25 cellular contexts compared by ENCODE assay signal in genomic region chr19:50898018-50898417, GRCh38. TPM values are rescaled to one million over a fixed set of nuclear protein-coding genes. Genes with fewer than 3 reads are reported as not detected.
DNase-seq lines count a peak whose midpoint lies in the region; ATAC-seq and TF ChIP-seq lines count a peak whose summit lies in the region.
"Had no signal": no experiment of that assay in that cellular context is flagged by ENCODE, and none has a peak within 500 bp of the region (broad histone marks: within the 10 kb centered on the region; RNA-seq: fewer than 3 reads in every experiment).

No MANE protein-coding gene starts in this region.

- no peak overlapping the region for H3K4me3 Mint-ChIP-seq in stimulated activated naive B cell treated with anti-CD40 and anti-IgM and Interleukin-4, amounts not matched to agents 10 μg/mL and 1 μg/mL and 100 μg/mL, for 72 hours
- H3K4me3 Mint-ChIP-seq: CD4-positive, alpha-beta T cell had no signal

- CTCF ChIA-PET in HEK293 (lab: Yijun Ruan, JAX): interaction anchor here (0.6 to 2.1 kb wide), 6 partner anchors 8 to 113 kb away, joined by 3 to 18 read pairs (median 3); no protein-coding TSS in a partner anchor

- no peaks in the 10 kb centered on the region; the same call in 1 of the 2 replicates for H3K4me1 ChIP-seq in HEK293 (ENCODE audit: control insufficient read depth, insufficient read depth, low read length)
- no peaks in the 10 kb centered on the region for H3K4me1 ChIP-seq in iPS-15b (ENCODE audit: control insufficient read depth, insufficient read depth, low read length)
- H3K4me1 ChIP-seq: SJSA1 had no signal

- H3K36me3 Mint-ChIP-seq in stimulated activated naive B cell treated with anti-CD40 and anti-IgM and Interleukin-4, amounts not matched to agents 10 μg/mL and 1 μg/mL and 100 μg/mL, for 72 hours: peaks cover 1 to 10% of the 10 kb centered on the region in 2 donors

- POLR2A ChIA-PET in HEK293 (lab: Yijun Ruan, JAX): no interaction called here

- DNase-seq in stimulated activated naive B cell treated with anti-CD40 and anti-IgM and Interleukin-4, amounts not matched to agents 10 μg/mL and 1 μg/mL and 100 μg/mL, for 72 hours: no peak
- DNase-seq in cerebellar cortex (ENCODE audit: low spot score) (no peak), cerebellum (ENCODE audit: low spot score) (no peak), amygdala (lab: John Stamatoyannopoulos, UW) (no peak)
- DNase-seq: ACHN; CD4-positive, alpha-beta T cell; H7; Kasumi-1; NCI-H1092 treated with DMSO at 0.1 percent for 48 hours; NCI-H1436; NCI-H187 treated with DMSO at 0.1 percent for 48 hours; NCI-H2171 treated with DMSO at 0.1 percent for 48 hours; NCI-H345; NCI-H510A treated with DMSO at 0.1 percent for 48 hours; Right ventricle myocardium superior; RPMI8226 had no signal

- ATAC-seq in stimulated activated naive B cell treated with anti-CD40 and anti-IgM and Interleukin-4, amounts not matched to agents 10 μg/mL and 1 μg/mL and 100 μg/mL, for 72 hours (replicated peaks): no peak
- no peak for ATAC-seq in HG03095 (IDR thresholded peaks at IDR 0.05; ENCODE audit: unreplicated experiment)

- H3K27me3 ChIP-seq in iPS-15b (ENCODE audit: control insufficient read depth, insufficient read depth, low read length): peaks cover 7% of the 10 kb centered on the region
- H3K27me3 ChIP-seq: SJSA1 had no signal

- peak overlapping the region; percentile 95 for H3K27ac Mint-ChIP-seq in stimulated activated naive B cell treated with anti-CD40 and anti-IgM and Interleukin-4, amounts not matched to agents 10 μg/mL and 1 μg/mL and 100 μg/mL, for 72 hours
- H3K27ac Mint-ChIP-seq: CD4-positive, alpha-beta T cell had no signal

- H3K9me3 Mint-ChIP-seq in stimulated activated naive B cell treated with anti-CD40 and anti-IgM and Interleukin-4, amounts not matched to agents 10 μg/mL and 1 μg/mL and 100 μg/mL, for 72 hours: peaks cover 4 to 14% of the 10 kb centered on the region in 2 donors
- H3K9me3 Mint-ChIP-seq: CD4-positive, alpha-beta T cell had no signal

- H3K4me1 Mint-ChIP-seq in stimulated activated naive B cell treated with anti-CD40 and anti-IgM and Interleukin-4, amounts not matched to agents 10 μg/mL and 1 μg/mL and 100 μg/mL, for 72 hours: peaks cover 27 to 49% of the 10 kb centered on the region in 2 donors

- H3K36me3 ChIP-seq in HEK293 (ENCODE audit: control insufficient read depth in 2 of 2, insufficient read depth in 1 of 2, low read length in 2 of 2) (no peaks in the 10 kb centered on the region), iPS-15b (ENCODE audit: control insufficient read depth, insufficient read depth, low read length) (no peaks in the 10 kb centered on the region)
- H3K36me3 ChIP-seq: SJSA1 had no signal

- H3K9ac ChIP-seq in iPS-15b (ENCODE audit: low read depth, low read length): peak overlapping the region; percentile 24

- H3K27ac ChIP-seq in C4-2B (peak overlapping the region; percentile 100; the same call in 1 of the 2 replicates), HEK293 (ENCODE audit: extremely low read depth, low read depth, low read length) (no peak overlapping the region)
- H3K27ac ChIP-seq: HL-60, SJSA1 had no signal

- TF ChIP-seq CTCF in C4-2B (conservative IDR thresholded peaks at IDR 0.05) (no peak), HEK293 (tag by site-specific recombination; IDR thresholded peaks at IDR 0.05) (no peak)

- peaks cover 21 to 24% of the 10 kb centered on the region in 2 donors for H3K27me3 Mint-ChIP-seq in stimulated activated naive B cell treated with anti-CD40 and anti-IgM and Interleukin-4, amounts not matched to agents 10 μg/mL and 1 μg/mL and 100 μg/mL, for 72 hours

- H3K9me3 ChIP-seq in HEK293 (ENCODE audit: control insufficient read depth, insufficient read depth, low read depth, low read length) (no peaks in the 10 kb centered on the region), iPS-15b (ENCODE audit: control insufficient read depth, insufficient read depth, low read length) (peaks cover 3% of the 10 kb centered on the region)
- H3K9me3 ChIP-seq: SJSA1 had no signal

- H3K4me3 ChIP-seq in HEK293 (ENCODE audit: low read depth, low read length) (no peak overlapping the region), iPS-15b (ENCODE audit: low read depth, low read length) (no peak overlapping the region)
- H3K4me3 ChIP-seq: SJSA1 had no signal

TF ChIP-seq in HEK293, 187 proteins besides CTCF, POLR2A, EP300 and RAD21:
- TF ChIP-seq WT1 (tag by site-specific recombination; IDR thresholded peaks at IDR 0.05): no peak
- peak; percentile 75; the same call in 1 of the 2 replicates for TF ChIP-seq ZNF280D (tag by site-specific recombination; IDR thresholded peaks at IDR 0.05)
- peak; percentile 85 for TF ChIP-seq ZNF768 (tag by site-specific recombination; IDR thresholded peaks at IDR 0.05)

RNA-seq across cellular contexts. Expression of gene KLK4, which starts 13.2 kb away (rescaled TPM):
- 1.4 TPM for total RNA-seq in cerebellum
- total RNA-seq: CD4-positive, alpha-beta T cell; Daoy; G401; H7; M059J; Right ventricle myocardium superior; SJSA1 had no signal

RNA-seq across cellular contexts. Expression of gene KLK2, which starts 24.8 kb away (rescaled TPM):
- 0.09 TPM for total RNA-seq in cerebellum
- total RNA-seq: CD4-positive, alpha-beta T cell; G401; H7; M059J; Right ventricle myocardium superior; SJSA1 had no signal

RNA-seq across cellular contexts. Expression of gene KLK3, which starts 43.3 kb away (rescaled TPM):
- not detected for total RNA-seq in cerebellum
- total RNA-seq: CD4-positive, alpha-beta T cell; Daoy; G401; H7; M059J; Right ventricle myocardium superior; SJSA1 had no signal

RNA-seq across cellular contexts. Expression of gene KLK5, which starts 54.8 kb away (rescaled TPM):
- total RNA-seq in cerebellum: not detected
- total RNA-seq: CD4-positive, alpha-beta T cell; Daoy; H7; M059J; Right ventricle myocardium superior; SJSA1 had no signal
